26 cellular contexts compared by ENCODE assay signal in genomic region chr9:123432331-123433236, GRCh38.
"Had no signal": no experiment of that assay in that cellular context is flagged by ENCODE, and none has a peak within 500 bp of the region (broad histone marks: within the 10 kb centered on the region; RNA-seq: fewer than 3 reads in every experiment).

No MANE protein-coding gene starts in this region.

- H3K4me1 Mint-ChIP-seq: activated CD4-positive, alpha-beta T cell treated with anti-CD3 and anti-CD28 coated beads for 36 hours; central memory CD8-positive, alpha-beta T cell had no signal

- H3K9me3 ChIP-seq: lower lobe of right lung, ovary, right lobe of liver, testis, uterus had no signal

- ATAC-seq: activated CD4-positive, alpha-beta T cell treated with anti-CD3 and anti-CD28 coated beads for 36 hours; left lung; lower lobe of right lung; stimulated activated naive B cell treated with anti-CD40 and anti-IgM and Interleukin-4, amounts not matched to agents 10 μg/mL and 1 μg/mL and 100 μg/mL, for 72 hours had no signal

- DNase-seq: activated CD4-positive, alpha-beta T cell treated with anti-CD3 and anti-CD28 coated beads for 36 hours; activated CD4-positive, CD25-positive, alpha-beta regulatory T cell; activated CD8-positive, alpha-beta memory T cell treated with anti-CD3 and anti-CD28 coated beads for 24 hours; activated gamma-delta T cell; activated naive CD4-positive, alpha-beta T cell treated with anti-CD3 and anti-CD28 coated beads, Interleukin-2, amount 50 U/mL, for 16 hours; amygdala; dermis blood vessel endothelial cell; effector CD4-positive, alpha-beta T cell; esophagus squamous epithelium; foreskin melanocyte; left lung; lower lobe of right lung; mesenchymal stem cell; ovary; small intestine; stimulated activated CD4-positive, alpha-beta T cell treated with anti-CD3 and anti-CD28 coated beads, Interleukin-1b, Interleukin-23, amount 100 ng/mL, for 48 hours; stimulated activated CD4-positive, alpha-beta T cell treated with anti-CD3 and anti-CD28 coated beads, Interleukin-4, amount 100 ng/mL, for 4 hours; stimulated activated CD8-positive, alpha-beta memory T cell treated with anti-CD3 and anti-CD28 coated beads, Interleukin-4, amount 100 ng/mL, for 48 hours; stimulated activated naive B cell treated with anti-CD40 and anti-IgM and Interleukin-4, amounts not matched to agents 10 μg/mL and 1 μg/mL and 100 μg/mL, for 72 hours; testis; trophoblast cell; uterus had no signal

- H3K4me3 Mint-ChIP-seq: activated CD4-positive, alpha-beta T cell treated with anti-CD3 and anti-CD28 coated beads for 36 hours; central memory CD8-positive, alpha-beta T cell; natural killer cell treated with Interleukin-12 subunit alpha and Interleukin-12 subunit beta and Interleukin-15 and Interleukin-18, amount 100 ng/mL, for 72 hours; stimulated activated naive B cell treated with anti-CD40 and anti-IgM and Interleukin-4, amounts not matched to agents 10 μg/mL and 1 μg/mL and 100 μg/mL, for 72 hours had no signal

- H3K36me3 ChIP-seq: ovary, uterus had no signal

- H3K27me3 Mint-ChIP-seq: activated CD4-positive, alpha-beta T cell treated with anti-CD3 and anti-CD28 coated beads for 36 hours; central memory CD8-positive, alpha-beta T cell; natural killer cell treated with Interleukin-12 subunit alpha and Interleukin-12 subunit beta and Interleukin-15 and Interleukin-18, amount 100 ng/mL, for 72 hours; progenitor cell of endocrine pancreas; stimulated activated naive B cell treated with anti-CD40 and anti-IgM and Interleukin-4, amounts not matched to agents 10 μg/mL and 1 μg/mL and 100 μg/mL, for 72 hours had no signal

- H3K27ac ChIP-seq: esophagus squamous epithelium, left lung, lower lobe of right lung, ovary, right lobe of liver, testis, uterus had no signal

- H3K4me3 ChIP-seq: esophagus squamous epithelium, left lung, lower lobe of right lung, ovary, right lobe of liver, testis, uterus had no signal

- H3K27me3 ChIP-seq: esophagus squamous epithelium, left lung, ovary, right lobe of liver, testis, uterus had no signal

- H3K27ac Mint-ChIP-seq: activated CD4-positive, alpha-beta T cell treated with anti-CD3 and anti-CD28 coated beads for 36 hours; natural killer cell treated with Interleukin-12 subunit alpha and Interleukin-12 subunit beta and Interleukin-15 and Interleukin-18, amount 100 ng/mL, for 72 hours; progenitor cell of endocrine pancreas; stimulated activated naive B cell treated with anti-CD40 and anti-IgM and Interleukin-4, amounts not matched to agents 10 μg/mL and 1 μg/mL and 100 μg/mL, for 72 hours had no signal

- H3K9me3 Mint-ChIP-seq: central memory CD8-positive, alpha-beta T cell; natural killer cell treated with Interleukin-12 subunit alpha and Interleukin-12 subunit beta and Interleukin-15 and Interleukin-18, amount 100 ng/mL, for 72 hours had no signal

- H3K4me1 ChIP-seq: esophagus squamous epithelium, left lung, lower lobe of right lung, right lobe of liver, testis, uterus had no signal
